1 cellular context compared by ENCODE assay signal in the genomic region with DNA sequence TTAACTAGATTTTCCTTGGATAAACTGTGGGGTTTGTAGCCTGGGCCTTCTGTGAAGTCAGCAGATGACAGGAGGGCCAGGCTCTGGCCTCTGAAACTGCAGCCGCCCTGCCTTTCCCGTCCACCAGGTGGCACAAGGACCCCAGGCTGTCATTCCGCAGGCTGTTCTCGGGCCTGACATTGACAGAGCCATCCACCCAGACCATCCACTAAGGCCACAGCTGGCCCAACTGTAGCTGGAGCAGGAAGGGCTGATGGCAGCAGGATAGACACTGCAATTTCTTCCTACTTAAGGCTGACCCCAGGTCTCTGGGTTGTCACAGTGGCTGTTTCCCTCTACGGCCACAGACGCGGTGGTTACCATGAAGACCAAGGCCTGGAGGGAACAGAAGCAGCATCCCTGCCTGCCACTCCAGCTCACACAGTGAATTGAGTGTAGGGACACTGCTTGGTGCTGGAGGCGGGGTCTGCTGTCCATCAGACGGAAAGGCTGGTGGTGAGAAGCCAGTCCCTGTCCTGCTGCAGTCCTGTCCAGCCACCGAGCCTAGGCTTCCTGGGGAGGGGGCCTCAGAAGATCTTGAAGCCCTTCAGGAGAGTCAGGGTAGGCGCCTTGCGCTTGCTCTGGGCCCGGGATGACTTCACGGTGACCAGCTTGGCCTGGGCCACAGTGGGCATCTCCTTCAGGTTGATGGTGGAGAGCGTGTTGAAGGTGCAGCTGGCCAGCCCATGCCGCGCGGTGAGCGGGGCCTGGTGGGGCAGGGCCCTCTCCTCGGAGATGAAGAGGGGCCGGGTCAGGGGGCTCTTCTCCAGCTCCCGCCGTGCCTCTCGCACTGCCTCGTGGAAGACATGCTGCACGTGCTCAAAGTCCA.
TF ChIP-seq lines count a peak whose summit lies in the region.

No MANE protein-coding gene starts in this region.

TF ChIP-seq in HepG2, 621 proteins besides CTCF, POLR2A, EP300 and RAD21 (continued from another document):
- TF ChIP-seq, protein P1, sequence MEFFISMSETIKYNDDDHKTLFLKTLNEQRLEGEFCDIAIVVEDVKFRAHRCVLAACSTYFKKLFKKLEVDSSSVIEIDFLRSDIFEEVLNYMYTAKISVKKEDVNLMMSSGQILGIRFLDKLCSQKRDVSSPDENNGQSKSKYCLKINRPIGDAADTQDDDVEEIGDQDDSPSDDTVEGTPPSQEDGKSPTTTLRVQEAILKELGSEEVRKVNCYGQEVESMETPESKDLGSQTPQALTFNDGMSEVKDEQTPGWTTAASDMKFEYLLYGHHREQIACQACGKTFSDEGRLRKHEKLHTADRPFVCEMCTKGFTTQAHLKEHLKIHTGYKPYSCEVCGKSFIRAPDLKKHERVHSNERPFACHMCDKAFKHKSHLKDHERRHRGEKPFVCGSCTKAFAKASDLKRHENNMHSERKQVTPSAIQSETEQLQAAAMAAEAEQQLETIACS (CRISPR knock-in tag; IDR thresholded peaks at IDR 0.05), result no peak
- TF ChIP-seq, protein P2, sequence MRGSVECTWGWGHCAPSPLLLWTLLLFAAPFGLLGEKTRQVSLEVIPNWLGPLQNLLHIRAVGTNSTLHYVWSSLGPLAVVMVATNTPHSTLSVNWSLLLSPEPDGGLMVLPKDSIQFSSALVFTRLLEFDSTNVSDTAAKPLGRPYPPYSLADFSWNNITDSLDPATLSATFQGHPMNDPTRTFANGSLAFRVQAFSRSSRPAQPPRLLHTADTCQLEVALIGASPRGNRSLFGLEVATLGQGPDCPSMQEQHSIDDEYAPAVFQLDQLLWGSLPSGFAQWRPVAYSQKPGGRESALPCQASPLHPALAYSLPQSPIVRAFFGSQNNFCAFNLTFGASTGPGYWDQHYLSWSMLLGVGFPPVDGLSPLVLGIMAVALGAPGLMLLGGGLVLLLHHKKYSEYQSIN (CRISPR knock-in tag; IDR thresholded peaks at IDR 0.05; ENCODE audit: borderline replicate concordance), result no peak
- TF ChIP-seq, protein P3, sequence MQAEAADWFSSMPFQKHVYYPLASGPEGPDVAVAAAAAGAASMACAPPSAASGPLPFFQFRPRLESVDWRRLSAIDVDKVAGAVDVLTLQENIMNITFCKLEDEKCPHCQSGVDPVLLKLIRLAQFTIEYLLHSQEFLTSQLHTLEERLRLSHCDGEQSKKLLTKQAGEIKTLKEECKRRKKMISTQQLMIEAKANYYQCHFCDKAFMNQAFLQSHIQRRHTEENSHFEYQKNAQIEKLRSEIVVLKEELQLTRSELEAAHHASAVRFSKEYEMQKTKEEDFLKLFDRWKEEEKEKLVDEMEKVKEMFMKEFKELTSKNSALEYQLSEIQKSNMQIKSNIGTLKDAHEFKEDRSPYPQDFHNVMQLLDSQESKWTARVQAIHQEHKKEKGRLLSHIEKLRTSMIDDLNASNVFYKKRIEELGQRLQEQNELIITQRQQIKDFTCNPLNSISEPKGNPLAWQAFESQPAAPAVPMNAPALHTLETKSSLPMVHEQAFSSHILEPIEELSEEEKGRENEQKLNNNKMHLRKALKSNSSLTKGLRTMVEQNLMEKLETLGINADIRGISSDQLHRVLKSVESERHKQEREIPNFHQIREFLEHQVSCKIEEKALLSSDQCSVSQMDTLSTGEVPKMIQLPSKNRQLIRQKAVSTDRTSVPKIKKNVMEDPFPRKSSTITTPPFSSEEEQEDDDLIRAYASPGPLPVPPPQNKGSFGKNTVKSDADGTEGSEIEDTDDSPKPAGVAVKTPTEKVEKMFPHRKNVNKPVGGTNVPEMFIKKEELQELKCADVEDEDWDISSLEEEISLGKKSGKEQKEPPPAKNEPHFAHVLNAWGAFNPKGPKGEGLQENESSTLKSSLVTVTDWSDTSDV (CRISPR knock-in tag; IDR thresholded peaks at IDR 0.05), result no peak
- TF ChIP-seq, protein P4, sequence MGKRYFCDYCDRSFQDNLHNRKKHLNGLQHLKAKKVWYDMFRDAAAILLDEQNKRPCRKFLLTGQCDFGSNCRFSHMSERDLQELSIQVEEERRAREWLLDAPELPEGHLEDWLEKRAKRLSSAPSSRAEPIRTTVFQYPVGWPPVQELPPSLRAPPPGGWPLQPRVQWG (CRISPR knock-in tag; IDR thresholded peaks at IDR 0.05; ENCODE audit: borderline replicate concordance, low read depth), result no peak
- TF ChIP-seq POLR2AphosphoS2 (IDR thresholded peaks at IDR 0.05; ENCODE audit: low read depth, low read length) (no peak), ZNF160 (CRISPR knock-in tag; IDR thresholded peaks at IDR 0.05) (no peak), ZNF713 (CRISPR knock-in tag; IDR thresholded peaks at IDR 0.05) (no peak), RXRA (CRISPR knock-in tag; IDR thresholded peaks at IDR 0.05) (peak; percentile 47), CBFB (CRISPR knock-in tag; IDR thresholded peaks at IDR 0.05) (no peak), GLI4 (CRISPR knock-in tag; IDR thresholded peaks at IDR 0.05; ENCODE audit: borderline replicate concordance) (no peak), ZNF629 (CRISPR knock-in tag; conservative IDR thresholded peaks at IDR 0.05) (no peak), ZNF569 (CRISPR knock-in tag; IDR thresholded peaks at IDR 0.05; ENCODE audit: borderline replicate concordance) (no peak), GABPB1 (CRISPR knock-in tag; IDR thresholded peaks at IDR 0.05) (peak; percentile 50), ZNF550 (CRISPR knock-in tag; IDR thresholded peaks at IDR 0.05; ENCODE audit: borderline replicate concordance) (no peak), NFATC3 (CRISPR knock-in tag; IDR thresholded peaks at IDR 0.05) (no peak), ZNF563 (CRISPR knock-in tag; IDR thresholded peaks at IDR 0.05) (no peak), ZBTB38 (CRISPR knock-in tag; IDR thresholded peaks at IDR 0.05) (0 out of 2 replicates have a peak, but pooled peaks have one; percentile 21), SP4 (CRISPR knock-in tag; IDR thresholded peaks at IDR 0.05) (no peak), MEF2D (CRISPR knock-in tag; IDR thresholded peaks at IDR 0.05) (no peak), KDM4B (CRISPR knock-in tag; IDR thresholded peaks at IDR 0.05) (no peak)
- TF ChIP-seq, protein P5, sequence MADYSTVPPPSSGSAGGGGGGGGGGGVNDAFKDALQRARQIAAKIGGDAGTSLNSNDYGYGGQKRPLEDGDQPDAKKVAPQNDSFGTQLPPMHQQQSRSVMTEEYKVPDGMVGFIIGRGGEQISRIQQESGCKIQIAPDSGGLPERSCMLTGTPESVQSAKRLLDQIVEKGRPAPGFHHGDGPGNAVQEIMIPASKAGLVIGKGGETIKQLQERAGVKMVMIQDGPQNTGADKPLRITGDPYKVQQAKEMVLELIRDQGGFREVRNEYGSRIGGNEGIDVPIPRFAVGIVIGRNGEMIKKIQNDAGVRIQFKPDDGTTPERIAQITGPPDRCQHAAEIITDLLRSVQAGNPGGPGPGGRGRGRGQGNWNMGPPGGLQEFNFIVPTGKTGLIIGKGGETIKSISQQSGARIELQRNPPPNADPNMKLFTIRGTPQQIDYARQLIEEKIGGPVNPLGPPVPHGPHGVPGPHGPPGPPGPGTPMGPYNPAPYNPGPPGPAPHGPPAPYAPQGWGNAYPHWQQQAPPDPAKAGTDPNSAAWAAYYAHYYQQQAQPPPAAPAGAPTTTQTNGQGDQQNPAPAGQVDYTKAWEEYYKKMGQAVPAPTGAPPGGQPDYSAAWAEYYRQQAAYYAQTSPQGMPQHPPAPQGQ (CRISPR knock-in tag; IDR thresholded peaks at IDR 0.05; ENCODE audit: borderline replicate concordance), result no peak
- TF ChIP-seq, protein P6, sequence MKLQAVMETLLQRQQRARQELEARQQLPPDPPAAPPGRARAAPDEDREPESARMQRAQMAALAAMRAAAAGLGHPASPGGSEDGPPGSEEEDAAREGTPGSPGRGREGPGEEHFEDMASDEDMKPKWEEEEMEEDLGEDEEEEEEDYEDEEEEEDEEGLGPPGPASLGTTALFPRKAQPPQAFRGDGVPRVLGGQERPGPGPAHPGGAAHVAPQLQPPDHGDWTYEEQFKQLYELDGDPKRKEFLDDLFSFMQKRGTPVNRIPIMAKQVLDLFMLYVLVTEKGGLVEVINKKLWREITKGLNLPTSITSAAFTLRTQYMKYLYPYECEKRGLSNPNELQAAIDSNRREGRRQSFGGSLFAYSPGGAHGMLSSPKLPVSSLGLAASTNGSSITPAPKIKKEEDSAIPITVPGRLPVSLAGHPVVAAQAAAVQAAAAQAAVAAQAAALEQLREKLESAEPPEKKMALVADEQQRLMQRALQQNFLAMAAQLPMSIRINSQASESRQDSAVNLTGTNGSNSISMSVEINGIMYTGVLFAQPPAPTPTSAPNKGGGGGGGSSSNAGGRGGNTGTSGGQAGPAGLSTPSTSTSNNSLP (IDR thresholded peaks at IDR 0.05; ENCODE audit: low read depth, low read length), result no peak
- TF ChIP-seq, protein P7, sequence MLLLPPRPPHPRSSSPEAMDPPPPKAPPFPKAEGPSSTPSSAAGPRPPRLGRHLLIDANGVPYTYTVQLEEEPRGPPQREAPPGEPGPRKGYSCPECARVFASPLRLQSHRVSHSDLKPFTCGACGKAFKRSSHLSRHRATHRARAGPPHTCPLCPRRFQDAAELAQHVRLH (CRISPR knock-in tag; IDR thresholded peaks at IDR 0.05; ENCODE audit: borderline replicate concordance, low read depth), result 0 out of 2 replicates have a peak, but pooled peaks have one; percentile 59
